ENCODE assay signal across 9 cellular contexts in genomic region chr12:25241171-25242020, GRCh38. TPM values are rescaled to one million over a fixed set of nuclear protein-coding genes. Genes with fewer than 3 reads are reported as not detected.
DNase-seq lines count a peak whose midpoint lies in the region; ATAC-seq, FAIRE-seq and TF ChIP-seq lines count a peak whose summit lies in the region.
"Had no signal": no experiment of that assay in that cellular context is flagged by ENCODE, and none has a peak within 500 bp of the region (broad histone marks: within the 10 kb centered on the region; RNA-seq: fewer than 3 reads in every experiment).

No MANE protein-coding gene starts in this region.

- H3K27me3 ChIP-seq in GM06990 (replicated peaks; ENCODE audit: control insufficient read depth, insufficient read depth, low read length) (no peaks in the 10 kb centered on the region), fibroblast of lung (ENCODE audit: control insufficient read depth, insufficient read depth, low read length) (no peaks in the 10 kb centered on the region), parathyroid adenoma (ENCODE audit: control insufficient read depth, insufficient read depth, low read length) (no peaks in the 10 kb centered on the region)
- H3K27me3 ChIP-seq: SJCRH30 had no signal

- no peaks in the 10 kb centered on the region for H4K20me1 ChIP-seq in fibroblast of lung (ENCODE audit: control insufficient read depth, extremely low read depth, insufficient read depth, low read length)

- H3K9me3 ChIP-seq in fibroblast of lung (ENCODE audit: control insufficient read depth, insufficient read depth, low read depth, low read length), result no peaks in the 10 kb centered on the region
- H3K9me3 ChIP-seq in parathyroid adenoma (ENCODE audit: control insufficient read depth, low read length), result no peaks in the 10 kb centered on the region
- H3K9me3 ChIP-seq: SJCRH30 had no signal

- no peak for FAIRE-seq in urothelium cell line (lab: Jason Lieb, UNC)

- H3K36me3 ChIP-seq in GM06990 (ENCODE audit: control insufficient read depth, insufficient read depth, low read length), result no peaks in the 10 kb centered on the region
- H3K36me3 ChIP-seq in fibroblast of lung (ENCODE audit: control insufficient read depth, insufficient read depth, low read length), result no peaks in the 10 kb centered on the region
- H3K36me3 ChIP-seq in parathyroid adenoma (ENCODE audit: control insufficient read depth, insufficient read depth, low read length), result no peaks in the 10 kb centered on the region

- peak overlapping the region; percentile 7 for H3K27ac ChIP-seq in fibroblast of lung (ENCODE audit: insufficient read depth, low read length)
- no peak overlapping the region for H3K27ac ChIP-seq in parathyroid adenoma
- H3K27ac ChIP-seq: SJCRH30 had no signal

- H3K4me1 ChIP-seq in fibroblast of lung (ENCODE audit: control insufficient read depth, extremely low read depth, insufficient read depth, low read length), result peaks cover 7% of the 10 kb centered on the region
- peaks cover 4% of the 10 kb centered on the region for H3K4me1 ChIP-seq in parathyroid adenoma
- H3K4me1 ChIP-seq: SJCRH30 had no signal

- H3K4me3 ChIP-seq in AG09309 (ENCODE audit: control insufficient read depth, low read depth, low read length), result no peak overlapping the region
- H3K4me3 ChIP-seq in GM06990 (replicated peaks; ENCODE audit: low read depth, low read length), result no peak overlapping the region
- H3K4me3 ChIP-seq in fibroblast of lung (replicated peaks in 1 of 4; ENCODE audit: control extremely low read depth in 1 of 4, insufficient read depth in 1 of 4, low read depth in 3 of 4, low read length in 4 of 4), result no peak overlapping the region
- H3K4me3 ChIP-seq in parathyroid adenoma (ENCODE audit: low read depth, low read length), result no peak overlapping the region
- H3K4me3 ChIP-seq: SJCRH30 had no signal

- TF ChIP-seq CTCF in AG09309 (IDR thresholded peaks at IDR 0.05; ENCODE audit: control insufficient read depth, insufficient read depth, low read depth, low read length, missing control alignments), result peak; percentile 57
- peak; percentile 51 for TF ChIP-seq CTCF in GM06990 (IDR thresholded peaks at IDR 0.05; ENCODE audit: insufficient read depth, low read length, poor library complexity, severe bottlenecking)
- TF ChIP-seq CTCF in fibroblast of lung (conservative IDR thresholded peaks at IDR 0.05 in 1 of 2, IDR thresholded peaks at IDR 0.05 in 1 of 2; ENCODE audit: low read depth in 1 of 2, low read length in 2 of 2), result peak; percentile 47 to 65
- peak; percentile 75 for TF ChIP-seq CTCF in parathyroid adenoma (IDR thresholded peaks at IDR 0.05)

- DNase-seq in AG09309 (ENCODE audit: low read depth), result no peak
- DNase-seq in GM06990 (ENCODE audit: extremely low read depth, insufficient read length), result no peak
- DNase-seq in fibroblast of lung (ENCODE audit: low read depth in 2 of 2), result peak; percentile 47 to 76
- no peak for DNase-seq in urothelium cell line (ENCODE audit: low spot score)

- peaks cover 14% of the 10 kb centered on the region for H3K79me2 ChIP-seq in fibroblast of lung (ENCODE audit: control insufficient read depth, insufficient read depth, low read length)
- peaks cover 18% of the 10 kb centered on the region for H3K79me2 ChIP-seq in parathyroid adenoma

- H3K4me2 ChIP-seq in fibroblast of lung (ENCODE audit: extremely low read depth, insufficient read depth, low read length) (no peak overlapping the region), parathyroid adenoma (ENCODE audit: low read length) (no peak overlapping the region)

- peak; percentile 76 for ATAC-seq in HG03571 (IDR thresholded peaks at IDR 0.05; ENCODE audit: unreplicated experiment)
- peak; percentile 77 for ATAC-seq in SK-N-SH treated with all-trans-retinoic acid at 6 μM for 48 hours
- ATAC-seq in HG03175 (IDR thresholded peaks at IDR 0.05; ENCODE audit: unreplicated experiment), result no peak

- no peak overlapping the region for H3K9ac ChIP-seq in fibroblast of lung (ENCODE audit: insufficient read depth, low read length)
- H3K9ac ChIP-seq in parathyroid adenoma, result no peak overlapping the region

- H2AFZ ChIP-seq in fibroblast of lung (ENCODE audit: low read length) (no peak overlapping the region), parathyroid adenoma (no peak overlapping the region)

TF ChIP-seq in SK-N-SH treated with all-trans-retinoic acid at 6 μM for 48 hours, 23 proteins besides CTCF, POLR2A, EP300 and RAD21:
- no peak for TF ChIP-seq ZNF70 (CRISPR knock-in tag; IDR thresholded peaks at IDR 0.05)
- TF ChIP-seq TOX (CRISPR knock-in tag; IDR thresholded peaks at IDR 0.05; ENCODE audit: borderline replicate concordance), result no peak

RNA-seq across cellular contexts. Expression of gene KRAS, which starts 9.3 kb away (rescaled TPM):
- 12.3 and 15.0 TPM in 2 replicates for total RNA-seq in fibroblast of lung
- polyA plus RNA-seq in fibroblast of lung, result 21.2 and 31.3 TPM in 2 replicates
- polyA plus RNA-seq in fibroblast of lung (2012), result 12.3 and 19.1 TPM in 2 replicates
- 6.7 and 11.7 TPM in 2 replicates for polyA minus RNA-seq in fibroblast of lung (ENCODE audit: low replicate concordance)

RNA-seq across cellular contexts. Expression of gene ETFRF1, which starts 46.4 kb away (rescaled TPM):
- total RNA-seq in fibroblast of lung, result 13.9 and 17.3 TPM in 2 replicates
- polyA plus RNA-seq in fibroblast of lung, result 23.4 and 28.0 TPM in 2 replicates
- polyA plus RNA-seq in fibroblast of lung (2012), result 14.8 and 18.3 TPM in 2 replicates
- not detected in 2 replicates for polyA minus RNA-seq in fibroblast of lung (ENCODE audit: low replicate concordance)

RNA-seq across cellular contexts. Expression of gene DNAI7, which starts 46.4 kb away (rescaled TPM):
- total RNA-seq in fibroblast of lung, result 0.17 and 0.26 TPM in 2 replicates
- polyA plus RNA-seq in fibroblast of lung, result 0.14 and 0.23 TPM in 2 replicates
- polyA plus RNA-seq in fibroblast of lung (2012), result 0.13 and 0.17 TPM in 2 replicates
- polyA minus RNA-seq in fibroblast of lung (ENCODE audit: low replicate concordance), result not detected in 2 replicates
- total RNA-seq: SJCRH30 had no signal

Comparison
In these comparisons a context has a peak if more than half of its experiments do, and no peak if none do; other contexts are left out.
1. DNase-seq: peak in fibroblast of lung (2 of 2); none in AG09309 (single experiment), GM06990 (single experiment) and urothelium cell line (single experiment).
2. Peak in every context shown above with its lines, with median percentiles within 50 percentile points of each other: CTCF ChIP-seq.